Comparison of ENCODE assay signal across 10 cellular contexts in genomic region chr6:165317723-165318122, GRCh38. TPM values are rescaled to one million over a fixed set of nuclear protein-coding genes. Genes with fewer than 3 reads are reported as not detected.
"Had no signal": no experiment of that assay in that cellular context is flagged by ENCODE, and none has a peak within 500 bp of the region (broad histone marks: within the 10 kb centered on the region; RNA-seq: fewer than 3 reads in every experiment).

No MANE protein-coding gene starts in this region.

- H3K4me3 Mint-ChIP-seq: GM23338, H9, HFFc6 had no signal

- H3K4me1 ChIP-seq: HAP-1 had no signal

- DNase-seq: GM23248, GOT3, H7, H9, HCEC 1CT, HFFc6 had no signal

- H3K27ac Mint-ChIP-seq: GM23338, H9, HFFc6 had no signal

- H3K27ac ChIP-seq: GM23248 had no signal

- H2AFZ ChIP-seq: GM23248, GM23338 had no signal

- ATAC-seq: GM23338, HCT116 had no signal

- H3K9me3 ChIP-seq: HAP-1 had no signal

- H3K9ac ChIP-seq: GM23248 had no signal

- H3K36me3 ChIP-seq: HAP-1 had no signal

- H3K4me2 ChIP-seq: GM23338 had no signal

- H3K4me3 ChIP-seq: GM23248, GM23338, HAP-1 had no signal

RNA-seq across cellular contexts. Expression of gene C6orf118, which starts 8.3 kb away (rescaled TPM):
- total RNA-seq: GM23248, H4, H7, H9, HFFc6 had no signal
- polyA plus RNA-seq: GM23248 had no signal
